ENCODE assay signal across 1 cellular context in genomic region chr16:28950648-28951409, GRCh38.
TF ChIP-seq lines count a peak whose summit lies in the region.

NFATC2IP (plus strand) TSS chr16:28950937; CDS start chr16:28951012, 75 bp downstream.

TF ChIP-seq in K562, 482 proteins besides CTCF, POLR2A, EP300 and RAD21 (continued from another document):
- TF ChIP-seq CREB5 (CRISPR knock-in tag; IDR thresholded peaks at IDR 0.05) (no peak), RBM25 (IDR thresholded peaks at IDR 0.05; ENCODE audit: low read depth, low read length, severe bottlenecking) (peak; percentile 91), XRCC5 (IDR thresholded peaks at IDR 0.05; ENCODE audit: low read depth, low read length) (no peak), CHAMP1 (IDR thresholded peaks at IDR 0.05) (no peak), RFX5 (IDR thresholded peaks at IDR 0.05; ENCODE audit: low read depth, low read length) (no peak), PKNOX1 (IDR thresholded peaks at IDR 0.05) (peak; percentile 100), CBX1 (IDR thresholded peaks at IDR 0.05; ENCODE audit: low read depth) (no peak), SIN3B (IDR thresholded peaks at IDR 0.05; ENCODE audit: low read depth) (no peak), MYC (IDR thresholded peaks at IDR 0.05; ENCODE audit: low read depth, low read length) (peak; percentile 86), MYC (CRISPR knock-in tag; IDR thresholded peaks at IDR 0.05; ENCODE audit: borderline replicate concordance, low read depth) (no peak), TCFL5 (CRISPR knock-in tag; conservative IDR thresholded peaks at IDR 0.05) (no peak), MNT (conservative IDR thresholded peaks at IDR 0.05) (peak; percentile 78 to 89), SMAD2 (IDR thresholded peaks at IDR 0.05; ENCODE audit: low read depth, low read length) (no peak), HIVEP1 (CRISPR knock-in tag; IDR thresholded peaks at IDR 0.05) (no peak), GTF2B (IDR thresholded peaks at IDR 0.05; ENCODE audit: extremely low read depth, insufficient read length) (no peak), ZSCAN32 (CRISPR knock-in tag; IDR thresholded peaks at IDR 0.05) (no peak), KLF16 (IDR thresholded peaks at IDR 0.05) (no peak), ZNF239 (CRISPR knock-in tag; IDR thresholded peaks at IDR 0.05) (no peak), ZNF592 (IDR thresholded peaks at IDR 0.05) (no peak), ZBTB8A (IDR thresholded peaks at IDR 0.05; ENCODE audit: partially characterized antibody) (no peak), ZNF143 (CRISPR knock-in tag; IDR thresholded peaks at IDR 0.05) (peak; percentile 95), SNRNP70 (optimal IDR thresholded peaks at IDR 0.05; ENCODE audit: low read depth, low read length) (no peak), HEY1 (CRISPR knock-in tag; IDR thresholded peaks at IDR 0.05; ENCODE audit: borderline replicate concordance) (no peak), ARID4B (CRISPR knock-in tag; IDR thresholded peaks at IDR 0.05) (0 out of 2 replicates have a peak, but pooled peaks have one; percentile 19), ARNT (IDR thresholded peaks at IDR 0.05) (no peak), SLC30A9 (CRISPR knock-in tag; IDR thresholded peaks at IDR 0.05) (no peak), KLF13 (tag; IDR thresholded peaks at IDR 0.05; ENCODE audit: borderline replicate concordance, low read depth) (no peak), SREBF1 (IDR thresholded peaks at IDR 0.05; ENCODE audit: borderline replicate concordance, low read depth, low read length) (no peak)
